In genomic region chr13:28336193-28336657, GRCh38 we compare ENCODE assay signal across 14 cellular contexts.
"Had no signal": no experiment of that assay in that cellular context is flagged by ENCODE, and none has a peak within 500 bp of the region (broad histone marks: within the 10 kb centered on the region; RNA-seq: fewer than 3 reads in every experiment).

No MANE protein-coding gene starts in this region.

- DNase-seq: activated CD4-positive, alpha-beta T cell treated with anti-CD3 and anti-CD28 coated beads, Interleukin-2, amount 50 U/mL, for 1 hour; activated naive CD4-positive, alpha-beta T cell treated with anti-CD3 and anti-CD28 coated beads, Interleukin-2, amount 50 U/mL, for 16 hours; cerebellar nuclear complex; foreskin keratinocyte; lower lobe of right lung; mucosa of descending colon; nephron progenitor cell; psoas muscle had no signal

- H3K27me3 ChIP-seq: esophagus muscularis mucosa, vagina had no signal

- H3K4me3 Mint-ChIP-seq: brain, nephron progenitor cell had no signal

- H3K36me3 Mint-ChIP-seq: brain had no signal

- H3K9me3 Mint-ChIP-seq: activated T-helper 2 cell treated with anti-CD3 and anti-CD28 coated beads, Interferon-gamma antibody, Interleukin-2, Interleukin-4, amounts not matched to agents 10 μg/mL and 5 μg/mL and 100 μg/mL, durations not matched to agents 14 hours and 24 hours and 36 hours; brain; nephron progenitor cell had no signal

- H3K9me3 ChIP-seq: adrenal gland, esophagus muscularis mucosa, lower lobe of right lung, mucosa of descending colon, psoas muscle, vagina had no signal

- H3K36me3 ChIP-seq: adrenal gland, lower lobe of right lung, vagina had no signal

- H3K4me1 ChIP-seq: adrenal gland, foreskin keratinocyte, psoas muscle had no signal

- ATAC-seq: foreskin keratinocyte, mucosa of descending colon had no signal

- H3K27ac Mint-ChIP-seq: activated T-helper 2 cell treated with anti-CD3 and anti-CD28 coated beads, Interferon-gamma antibody, Interleukin-2, Interleukin-4, amounts not matched to agents 10 μg/mL and 5 μg/mL and 100 μg/mL, durations not matched to agents 14 hours and 24 hours and 36 hours; brain; nephron progenitor cell had no signal

- H3K27ac ChIP-seq: adrenal gland, foreskin keratinocyte, lower lobe of right lung, psoas muscle, skin epidermis, vagina had no signal

- H3K4me3 ChIP-seq: adrenal gland, esophagus muscularis mucosa, lower lobe of right lung, mucosa of descending colon, psoas muscle, skin epidermis, vagina had no signal
